ENCODE assay signal across 25 cellular contexts in genomic region chr5:90545511-90545910, GRCh38. TPM values are rescaled to one million over a fixed set of nuclear protein-coding genes. Genes with fewer than 3 reads are reported as not detected.
"Had no signal": no experiment of that assay in that cellular context is flagged by ENCODE, and none has a peak within 500 bp of the region (broad histone marks: within the 10 kb centered on the region; RNA-seq: fewer than 3 reads in every experiment).

No MANE protein-coding gene starts in this region.

- H3K4me3 ChIP-seq: hepatocyte, left ventricle myocardium inferior, lung, neural progenitor cell, ovary, prostate gland, sigmoid colon, smooth muscle cell, tibial nerve, uterus had no signal

- H3K4me1 ChIP-seq: prostate gland, sigmoid colon, tibial nerve, uterus had no signal

- H3K27ac ChIP-seq: hepatocyte, left ventricle myocardium inferior, neural progenitor cell, ovary, prostate gland, sigmoid colon, tibial nerve, uterus had no signal

- H3K36me3 ChIP-seq: left ventricle myocardium inferior, neural progenitor cell, ovary, prostate gland, sigmoid colon, tibial nerve, uterus had no signal

- H3K4me2 ChIP-seq: hepatocyte, neural progenitor cell, smooth muscle cell had no signal

- H3K27me3 ChIP-seq: hepatocyte, neural progenitor cell, ovary had no signal

- H2AFZ ChIP-seq: hepatocyte, neural progenitor cell had no signal

- DNase-seq: islet precursor cell; left ventricle myocardium inferior; mesendoderm; naive B cell; natural killer cell; nephron progenitor cell; ovary; retina; right cardiac atrium; sigmoid colon; stimulated activated CD4-positive, alpha-beta T cell treated with anti-CD3 and anti-CD28 coated beads, Interleukin-1b, Interleukin-23, amount 100 ng/mL, for 48 hours; stimulated activated CD4-positive, alpha-beta T cell treated with anti-CD3 and anti-CD28 coated beads, Interleukin-2, amount 100 ng/mL, for 48 hours; stimulated activated CD4-positive, alpha-beta T cell treated with anti-CD3 and anti-CD28 coated beads, Interleukin-4, amount 100 ng/mL, for 4 hours; stimulated activated CD8-positive, alpha-beta memory T cell treated with anti-CD3 and anti-CD28 coated beads, Interleukin-4, amount 100 ng/mL, for 48 hours; stimulated activated naive CD4-positive, alpha-beta T cell treated with Interleukin-2 at 50 U/mL for 16 hours; stimulated activated naive CD8-positive, alpha-beta T cell treated with anti-CD3 and anti-CD28 coated beads, Interleukin-15, amount 100 ng/mL, for 72 hours; substantia nigra; uterus had no signal

- H3K9ac ChIP-seq: neural progenitor cell had no signal

- ATAC-seq: natural killer cell; right cardiac atrium; stimulated activated memory B cell treated with anti-CD40 and anti-IgM and Interleukin-4, amounts not matched to agents 10 μg/mL and 1 μg/mL and 100 μg/mL, for 72 hours; stimulated activated naive CD8-positive, alpha-beta T cell treated with anti-CD3 and anti-CD28 coated beads, Interleukin-15, amount 100 ng/mL, for 72 hours had no signal

- H3K9me3 ChIP-seq: left ventricle myocardium inferior, ovary, prostate gland, sigmoid colon, tibial nerve, uterus had no signal

- H3K79me2 ChIP-seq: hepatocyte had no signal

RNA-seq across cellular contexts. Expression of gene ADGRV1, which starts 13.1 kb away (rescaled TPM):
- total RNA-seq: left ventricle myocardium inferior had no signal
